ENCODE assay signal across 10 cellular contexts in genomic region chr2:86470890-86471289, GRCh38.
"Had no signal": no experiment of that assay in that cellular context is flagged by ENCODE, and none has a peak within 500 bp of the region (broad histone marks: within the 10 kb centered on the region; RNA-seq: fewer than 3 reads in every experiment).

No MANE protein-coding gene starts in this region.

- H3K9me3 Mint-ChIP-seq: HFFc6, IgD-negative memory B cell had no signal

- H3K27ac Mint-ChIP-seq: HFFc6, IgD-negative memory B cell had no signal

- H3K4me3 Mint-ChIP-seq: HFFc6, IgD-negative memory B cell had no signal

- DNase-seq: GM23248, GOT3, H7, HFFc6, KBM-7 had no signal

- H3K27ac ChIP-seq: GM23248, HL-60 had no signal

- H3K27me3 Mint-ChIP-seq: IgD-negative memory B cell had no signal

- ATAC-seq: HCT116, HepG2 had no signal

- H3K4me1 Mint-ChIP-seq: IgD-negative memory B cell had no signal

- H3K4me3 ChIP-seq: GM23248, HAP-1 had no signal
